ENCODE assay signal across 11 cellular contexts in genomic region chr9:77453857-77454647, GRCh38.
DNase-seq lines count a peak whose midpoint lies in the region; ATAC-seq and TF ChIP-seq lines count a peak whose summit lies in the region.
"Had no signal": no experiment of that assay in that cellular context is flagged by ENCODE, and none has a peak within 500 bp of the region (broad histone marks: within the 10 kb centered on the region; RNA-seq: fewer than 3 reads in every experiment).

No MANE protein-coding gene starts in this region.

- peaks cover 0 to 5% (median 0%) of the 10 kb centered on the region in 7 donors for H3K9me3 Mint-ChIP-seq in CD14-positive monocyte
- no peaks in the 10 kb centered on the region for H3K9me3 Mint-ChIP-seq in T-cell
- peaks cover 10% of the 10 kb centered on the region for H3K9me3 Mint-ChIP-seq in endodermal cell

- H3K4me3 Mint-ChIP-seq in CD14-positive monocyte (peak overlapping the region; percentile 95 to 98), T-cell (peak overlapping the region; percentile 69 to 81 (median 80)), endodermal cell (no peak overlapping the region)

- no peak overlapping the region for H2AFZ ChIP-seq in osteoblast (ENCODE audit: low read length)

- POLR2A ChIA-PET in T-cell (lab: Charles Lee): no interaction called here

- H3K27me3 ChIP-seq in GM06990 (replicated peaks; ENCODE audit: control insufficient read depth, insufficient read depth, low read length): no peaks in the 10 kb centered on the region; the same call in 1 of the 2 replicates
- H3K27me3 ChIP-seq in endodermal cell (ENCODE audit: control insufficient read depth, insufficient read depth, low read length, poor library complexity, severe bottlenecking): peaks cover 31% of the 10 kb centered on the region
- no peaks in the 10 kb centered on the region for H3K27me3 ChIP-seq in osteoblast (ENCODE audit: insufficient read depth, low read length)
- no peaks in the 10 kb centered on the region for H3K27me3 ChIP-seq in dorsolateral prefrontal cortex
- H3K27me3 ChIP-seq: SJSA1 had no signal

- intact Hi-C loops in CD14-positive monocyte (cut with micrococcal nuclease) (no loop called here), dorsolateral prefrontal cortex (cut with DNase I) (loop anchor here (5.0 to 10.0 kb wide), 2 partner anchors 291 to 383 kb away; no protein-coding TSS in a partner anchor)

- H3K36me3 ChIP-seq in GM06990 (ENCODE audit: control insufficient read depth, insufficient read depth, low read length) (no peaks in the 10 kb centered on the region), endodermal cell (ENCODE audit: control insufficient read depth, insufficient read depth, low read length) (no peaks in the 10 kb centered on the region), osteoblast (ENCODE audit: insufficient read depth, low read length) (no peaks in the 10 kb centered on the region)
- H3K36me3 ChIP-seq: SJSA1 had no signal

- no peaks in the 10 kb centered on the region for H3K79me2 ChIP-seq in osteoblast (ENCODE audit: insufficient read depth, low read length)

- H3K4me3 ChIP-seq in GM06990 (replicated peaks; ENCODE audit: low read depth, low read length) (peak overlapping the region; percentile 47), endodermal cell (ENCODE audit: low read length) (no peak overlapping the region), osteoblast (ENCODE audit: insufficient read depth, low read length) (no peak overlapping the region), dorsolateral prefrontal cortex (peak overlapping the region in 2 of 59 donors; percentile 8 to 10)
- H3K4me3 ChIP-seq: SJSA1 had no signal

- DNase-seq in CD14-positive monocyte (ENCODE audit: low spot score) (no peak), GM06990 (ENCODE audit: extremely low read depth, insufficient read length) (peak; percentile 10), T-cell (no peak), endodermal cell (peak; percentile 20), osteoblast (ENCODE audit: insufficient read length, low spot score, missing footprints) (no peak), dorsolateral prefrontal cortex (no peak), NCI-H345 treated with DMSO at 0.1 percent for 48 hours (lab: John Stamatoyannopoulos, UW; ENCODE audit: unreplicated experiment) (no peak), retina (no peak)
- DNase-seq: NCI-H510A had no signal

- H3K27me3 Mint-ChIP-seq in CD14-positive monocyte (ENCODE audit: low read depth in 3 of 3) (peaks cover 1 to 5% (median 1%) of the 10 kb centered on the region in 3 donors), T-cell (peaks cover 8 to 10% of the 10 kb centered on the region in 2 donors), endodermal cell (ENCODE audit: insufficient read depth) (peaks cover 23% of the 10 kb centered on the region)

- H3K9me3 ChIP-seq in endodermal cell (ENCODE audit: control insufficient read depth, low read length) (peaks cover 12% of the 10 kb centered on the region), osteoblast (ENCODE audit: low read depth, low read length) (no peaks in the 10 kb centered on the region)
- H3K9me3 ChIP-seq: SJSA1 had no signal

- no peaks in the 10 kb centered on the region for H3K36me3 Mint-ChIP-seq in CD14-positive monocyte
- H3K36me3 Mint-ChIP-seq in T-cell: no peaks in the 10 kb centered on the region
- peaks cover 2% of the 10 kb centered on the region for H3K36me3 Mint-ChIP-seq in endodermal cell (ENCODE audit: low read depth)

- H3K4me1 ChIP-seq in endodermal cell (ENCODE audit: control insufficient read depth, insufficient read depth, low read length) (no peaks in the 10 kb centered on the region), osteoblast (ENCODE audit: insufficient read depth, low read length) (peaks cover 23% of the 10 kb centered on the region)

- no peak overlapping the region for H3K4me2 ChIP-seq in osteoblast (ENCODE audit: insufficient read depth, low read length)

- 87 to 90% methylated on average over 10 to 13 of the region's 13 CpGs for WGBS in endodermal cell (ENCODE audit: insufficient coverage in 1 of 2, insufficient read length in 1 of 2), 2 experiments

- TF ChIP-seq CTCF in CD14-positive monocyte (IDR thresholded peaks at IDR 0.05) (no peak), GM06990 (IDR thresholded peaks at IDR 0.05; ENCODE audit: insufficient read depth, low read length, poor library complexity, severe bottlenecking) (no peak), endodermal cell (conservative IDR thresholded peaks at IDR 0.05) (no peak), osteoblast (IDR thresholded peaks at IDR 0.05; ENCODE audit: extremely low read depth, low read depth, low read length) (no peak), dorsolateral prefrontal cortex (IDR thresholded peaks at IDR 0.05 in 54 of 56, conservative IDR thresholded peaks at IDR 0.05 in 2 of 56; ENCODE audit: low read depth in 1 of 56, partially characterized antibody in 56 of 56) (no peak)

- no peak overlapping the region for H3K9ac ChIP-seq in endodermal cell (ENCODE audit: extremely low read depth, low read length, poor library complexity, severe bottlenecking)

- H4K20me1 ChIP-seq in osteoblast (ENCODE audit: insufficient read depth, low read length): no peaks in the 10 kb centered on the region

- H3K27ac Mint-ChIP-seq in CD14-positive monocyte (peak overlapping the region; percentile 47 to 93 (median 83)), T-cell (peak overlapping the region; percentile 79 to 93), endodermal cell (no peak overlapping the region)

- peak in 1 of 4 experiments; percentile 45 for ATAC-seq in T-cell (replicated peaks in 1 of 4)

- H3K27ac ChIP-seq in endodermal cell (ENCODE audit: low read depth, low read length) (no peak overlapping the region), osteoblast (ENCODE audit: low read depth, low read length) (no peak overlapping the region), dorsolateral prefrontal cortex (no peak overlapping the region)
- H3K27ac ChIP-seq: C4-2B, SJSA1 had no signal

- H3K4me1 Mint-ChIP-seq in CD14-positive monocyte (peaks cover 26% of the 10 kb centered on the region), T-cell (peaks cover 17 to 33% (median 25%) of the 10 kb centered on the region in 3 donors), endodermal cell (peaks cover 12% of the 10 kb centered on the region)

- CTCF ChIA-PET in T-cell (lab: Charles Lee): interaction anchor here (0.6 to 1.6 kb wide), 13 partner anchors 9 to 1060 kb away, joined by 3 to 6 read pairs (median 3); partner anchors contain the start of gene RFK (in 1 of the 2)

Comparison
In these comparisons a context has a peak if more than half of its experiments do, and no peak if none do; other contexts are left out.
1. DNase-seq: peak in GM06990 (single experiment) and endodermal cell (single experiment); none in CD14-positive monocyte (single experiment), T-cell (0 of 34), osteoblast (single experiment), dorsolateral prefrontal cortex (0 of 10), NCI-H345 treated with DMSO at 0.1 percent for 48 hours (single experiment) and retina (single experiment).
2. intact Hi-C loops: an anchor here in dorsolateral prefrontal cortex (5.0 to 10.0 kb wide); none called in CD14-positive monocyte.